Comparison of ENCODE assay signal across 2 cellular contexts in genomic region chr11:69014936-69015549, GRCh38.
TF ChIP-seq lines count a peak whose summit lies in the region.

No MANE protein-coding gene starts in this region.

TF ChIP-seq in SK-N-SH, 30 proteins besides CTCF, POLR2A, EP300 and RAD21:
- no peak for TF ChIP-seq TCF12 (IDR thresholded peaks at IDR 0.05)
- no peak for TF ChIP-seq FOSL2 (IDR thresholded peaks at IDR 0.05; ENCODE audit: borderline replicate concordance, low read depth)
- no peak for TF ChIP-seq USF2 (IDR thresholded peaks at IDR 0.05; ENCODE audit: borderline replicate concordance, low read depth, low read length)
- no peak for TF ChIP-seq FOXJ3 (CRISPR knock-in tag; IDR thresholded peaks at IDR 0.05)
- TF ChIP-seq NFIC (IDR thresholded peaks at IDR 0.05; ENCODE audit: borderline replicate concordance): no peak
- TF ChIP-seq USF1 (IDR thresholded peaks at IDR 0.05; ENCODE audit: borderline replicate concordance, low read depth): no peak
- TF ChIP-seq TAF1 (IDR thresholded peaks at IDR 0.05; ENCODE audit: borderline replicate concordance, low read depth, low read length): no peak
- TF ChIP-seq IRF3 (IDR thresholded peaks at IDR 0.05; ENCODE audit: low read depth, low read length): no peak
- TF ChIP-seq NRF1 (IDR thresholded peaks at IDR 0.05; ENCODE audit: low read depth, low read length): no peak
- TF ChIP-seq ZBTB33 (IDR thresholded peaks at IDR 0.05; ENCODE audit: borderline replicate concordance, low read depth): no peak
- no peak for TF ChIP-seq POLR2AphosphoS5 (IDR thresholded peaks at IDR 0.05; ENCODE audit: low read depth, low read length)
- TF ChIP-seq CHD2 (IDR thresholded peaks at IDR 0.05; ENCODE audit: low read length, partially characterized antibody): no peak
- TF ChIP-seq RXRA (IDR thresholded peaks at IDR 0.05; ENCODE audit: borderline replicate concordance, low read depth): no peak
- TF ChIP-seq SMC3 (IDR thresholded peaks at IDR 0.05; ENCODE audit: low read depth, low read length): no peak
- no peak for TF ChIP-seq TEAD4 (IDR thresholded peaks at IDR 0.05; ENCODE audit: borderline replicate concordance, insufficient read depth)
- TF ChIP-seq FOXM1 (IDR thresholded peaks at IDR 0.05; ENCODE audit: low read depth): no peak
- TF ChIP-seq GATA2 (CRISPR knock-in tag; IDR thresholded peaks at IDR 0.05): no peak
- TF ChIP-seq MEF2A (IDR thresholded peaks at IDR 0.05; ENCODE audit: borderline replicate concordance, low read depth): no peak
- TF ChIP-seq YY1 (IDR thresholded peaks at IDR 0.05; ENCODE audit: low read depth): no peak
- no peak for TF ChIP-seq GABPA (IDR thresholded peaks at IDR 0.05; ENCODE audit: low read depth)

TF ChIP-seq in SK-N-SH treated with all-trans-retinoic acid at 6 μM for 48 hours, 23 proteins besides CTCF, POLR2A, EP300 and RAD21:
- TF ChIP-seq ZNF8 (CRISPR knock-in tag; IDR thresholded peaks at IDR 0.05): no peak
